ENCODE assay signal across 33 cellular contexts in the genomic region with DNA sequence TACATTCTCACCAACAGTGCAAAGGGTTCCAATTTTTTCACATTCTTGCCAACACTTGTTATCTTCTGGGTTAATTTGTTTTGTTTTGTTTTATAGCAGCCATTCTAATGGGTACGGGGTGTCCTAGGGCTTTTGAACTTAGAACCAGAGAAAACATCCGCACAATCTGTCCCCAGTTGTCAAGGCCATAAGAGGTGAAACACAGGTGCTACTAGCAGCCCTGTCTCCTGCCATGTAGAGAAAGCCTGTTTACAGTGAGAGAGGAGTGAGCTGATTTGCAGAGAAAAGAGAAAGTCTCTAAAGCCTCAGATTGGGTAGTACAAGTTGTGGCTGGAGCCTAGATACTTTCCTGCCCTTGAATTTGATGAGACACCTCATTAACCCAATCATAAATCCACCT. TPM values are rescaled to one million over a fixed set of nuclear protein-coding genes. Genes with fewer than 3 reads are reported as not detected.
"Had no signal": no experiment of that assay in that cellular context is flagged by ENCODE, and none has a peak within 500 bp of the region (broad histone marks: within the 10 kb centered on the region; RNA-seq: fewer than 3 reads in every experiment).

No MANE protein-coding gene starts in this region.

- H3K79me2 ChIP-seq: parathyroid adenoma had no signal

- H3K27ac Mint-ChIP-seq: activated CD4-positive, alpha-beta memory T cell treated with anti-CD3 and anti-CD28 coated beads for 36 hours; activated CD4-positive, alpha-beta T cell treated with anti-CD3 and anti-CD28 coated beads, Interleukin-2, amount 10 ng/mL, durations not matched to agents 24 days and 14 days; activated naive CD4-positive, alpha-beta T cell treated with anti-CD3 and anti-CD28 coated beads, Interleukin-2, amount 10 ng/mL, durations not matched to agents 7 days and 5 days; activated naive CD8-positive, alpha-beta T cell treated with anti-CD3 and anti-CD28 coated beads, Interleukin-2, amount 10 ng/mL, durations not matched to agents 7 days and 5 days; stimulated activated naive B cell treated with anti-CD40 and anti-IgM and Interleukin-4, amounts not matched to agents 10 μg/mL and 1 μg/mL and 100 μg/mL, for 72 hours; T-helper 17 cell had no signal

- H3K27me3 ChIP-seq: ascending aorta, brain microvascular endothelial cell, foreskin keratinocyte, stomach, thyroid gland, upper lobe of right lung had no signal

- H3K4me3 ChIP-seq: ascending aorta, esophagus muscularis mucosa, heart left ventricle, left lung, lung, psoas muscle, sigmoid colon, smooth muscle cell, stomach, thyroid gland, upper lobe of right lung had no signal

- H3K4me2 ChIP-seq: smooth muscle cell had no signal

- H2AFZ ChIP-seq: parathyroid adenoma had no signal

- H3K4me1 ChIP-seq: ascending aorta, esophagus muscularis mucosa, foreskin keratinocyte, heart left ventricle, left lung, psoas muscle, sigmoid colon, thyroid gland, upper lobe of right lung had no signal

- H3K4me3 Mint-ChIP-seq: activated CD4-positive, alpha-beta memory T cell treated with anti-CD3 and anti-CD28 coated beads for 36 hours; activated CD4-positive, alpha-beta T cell treated with anti-CD3 and anti-CD28 coated beads, Interleukin-2, amount 10 ng/mL, durations not matched to agents 24 days and 14 days; activated naive CD4-positive, alpha-beta T cell treated with anti-CD3 and anti-CD28 coated beads, Interleukin-2, amount 10 ng/mL, durations not matched to agents 7 days and 5 days; activated naive CD8-positive, alpha-beta T cell treated with anti-CD3 and anti-CD28 coated beads, Interleukin-2, amount 10 ng/mL, durations not matched to agents 7 days and 5 days; naive B cell; stimulated activated naive B cell treated with anti-CD40 and anti-IgM and Interleukin-4, amounts not matched to agents 10 μg/mL and 1 μg/mL and 100 μg/mL, for 72 hours; T-helper 17 cell had no signal

- ATAC-seq: foreskin keratinocyte; heart left ventricle; left lung; psoas muscle; stimulated activated naive B cell treated with anti-CD40 and anti-IgM and Interleukin-4, amounts not matched to agents 10 μg/mL and 1 μg/mL and 100 μg/mL, for 72 hours; T-helper 17 cell; upper lobe of right lung had no signal

- H3K27ac ChIP-seq: ascending aorta, brain microvascular endothelial cell, esophagus muscularis mucosa, foreskin keratinocyte, heart left ventricle, left lung, parathyroid adenoma, psoas muscle, sigmoid colon, thyroid gland, upper lobe of right lung had no signal

- H3K9me3 Mint-ChIP-seq: activated CD4-positive, alpha-beta memory T cell treated with anti-CD3 and anti-CD28 coated beads for 36 hours; activated CD4-positive, alpha-beta T cell treated with anti-CD3 and anti-CD28 coated beads, Interleukin-2, amount 10 ng/mL, durations not matched to agents 24 days and 14 days; activated naive CD4-positive, alpha-beta T cell treated with anti-CD3 and anti-CD28 coated beads, Interleukin-2, amount 10 ng/mL, durations not matched to agents 7 days and 5 days; activated naive CD8-positive, alpha-beta T cell treated with anti-CD3 and anti-CD28 coated beads, Interleukin-2, amount 10 ng/mL, durations not matched to agents 7 days and 5 days; naive B cell; stimulated activated naive B cell treated with anti-CD40 and anti-IgM and Interleukin-4, amounts not matched to agents 10 μg/mL and 1 μg/mL and 100 μg/mL, for 72 hours had no signal

- H3K4me1 Mint-ChIP-seq: activated CD4-positive, alpha-beta T cell treated with anti-CD3 and anti-CD28 coated beads, Interleukin-2, amount 10 ng/mL, durations not matched to agents 24 days and 14 days; activated naive CD4-positive, alpha-beta T cell treated with anti-CD3 and anti-CD28 coated beads, Interleukin-2, amount 10 ng/mL, durations not matched to agents 7 days and 5 days; activated naive CD8-positive, alpha-beta T cell treated with anti-CD3 and anti-CD28 coated beads, Interleukin-2, amount 10 ng/mL, durations not matched to agents 7 days and 5 days; naive B cell had no signal

- DNase-seq: activated CD4-positive, alpha-beta memory T cell treated with anti-CD3 and anti-CD28 coated beads for 36 hours; activated CD4-positive, alpha-beta T cell treated with anti-CD3 and anti-CD28 coated beads, Interleukin-2, amount 10 ng/mL, durations not matched to agents 24 days and 14 days; activated CD4-positive, CD25-positive, alpha-beta regulatory T cell treated with anti-CD3 and anti-CD28 coated beads, Interleukin-2, amount 50 U/mL, for 72 hours; activated CD8-positive, alpha-beta memory T cell treated with anti-CD3 and anti-CD28 coated beads, Interleukin-2, amount 50 U/mL, for 4 hours; activated gamma-delta T cell; activated naive CD4-positive, alpha-beta T cell treated with anti-CD3 and anti-CD28 coated beads, Interleukin-2, amount 10 ng/mL, durations not matched to agents 7 days and 5 days; activated naive CD8-positive, alpha-beta T cell treated with anti-CD3 and anti-CD28 coated beads, Interleukin-2, amount 10 ng/mL, durations not matched to agents 7 days and 5 days; activated T-cell treated with anti-CD3 and anti-CD28 coated beads, Interleukin-2, amount 50 U/mL, for 1 hour; brain microvascular endothelial cell; caudate nucleus; effector CD4-positive, alpha-beta T cell; foreskin keratinocyte; heart left ventricle; left lung; mesendoderm; naive B cell; nucleus accumbens; psoas muscle; sigmoid colon; stimulated activated CD4-positive, alpha-beta T cell treated with anti-CD3 and anti-CD28 coated beads, Interleukin-1b, Interleukin-23, amount 100 ng/mL, for 48 hours; stimulated activated CD4-positive, alpha-beta T cell treated with anti-CD3 and anti-CD28 coated beads, Interleukin-4, amount 100 ng/mL, for 4 hours; stimulated activated CD8-positive, alpha-beta memory T cell treated with anti-CD3 and anti-CD28 coated beads, Interleukin-4, amount 100 ng/mL, for 48 hours; stimulated activated naive B cell treated with anti-CD40 and anti-IgM and Interleukin-4, amounts not matched to agents 10 μg/mL and 1 μg/mL and 100 μg/mL, for 72 hours; stomach; T-helper 17 cell; T1000; thyroid gland; upper lobe of right lung had no signal

RNA-seq across cellular contexts. Expression of a gene that starts 46.4 kb away (rescaled TPM):
- total RNA-seq: ascending aorta, smooth muscle cell had no signal
